In the genomic region with DNA sequence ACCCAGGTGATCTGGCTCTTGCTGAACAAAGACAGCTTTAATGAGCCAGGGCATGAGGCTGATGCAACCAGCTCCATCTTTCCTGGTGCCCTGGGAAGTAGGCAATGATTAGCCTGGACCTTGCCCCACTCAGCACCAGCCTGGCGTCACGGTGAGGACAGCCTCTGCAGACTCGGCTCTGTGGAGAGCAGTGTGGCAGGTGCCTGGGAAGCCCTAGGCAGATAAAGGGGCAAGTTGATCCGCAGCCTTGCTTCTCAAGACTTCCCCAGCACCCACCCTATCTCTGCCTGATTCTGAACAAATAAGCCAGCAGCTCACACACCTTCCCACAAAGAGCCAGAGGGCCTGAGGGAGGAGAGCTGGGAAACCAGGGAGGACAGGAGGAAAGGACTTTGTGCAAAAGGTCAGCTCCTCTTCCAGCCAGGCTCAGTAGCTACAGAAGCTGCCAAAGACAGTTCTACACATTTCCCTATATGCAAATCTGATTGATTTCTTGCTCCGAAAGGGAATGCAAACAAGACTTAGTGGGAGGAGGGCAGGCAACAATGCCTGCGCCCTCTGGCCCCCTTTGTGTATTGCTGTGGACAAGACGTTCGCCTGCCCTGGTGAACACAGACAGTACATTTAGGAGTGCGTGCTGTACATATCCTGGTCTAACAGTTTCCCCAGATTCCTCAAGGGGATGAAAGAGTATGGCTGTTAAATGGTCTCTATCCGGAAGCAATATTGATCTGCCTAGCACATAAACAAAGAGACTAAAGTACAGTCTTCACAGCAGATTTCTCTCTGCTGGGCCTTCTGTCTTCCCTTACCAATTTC, we compare ENCODE assay signal across 8 cellular contexts.
DNase-seq lines count a peak whose midpoint lies in the region; ATAC-seq and TF ChIP-seq lines count a peak whose summit lies in the region.

No MANE protein-coding gene starts in this region.

- H3K36me3 ChIP-seq in OCI-LY3 (replicated peaks; ENCODE audit: low read depth, low read length) (peaks cover 7% of the 10 kb centered on the region), esophagus squamous epithelium (no peaks in the 10 kb centered on the region), psoas muscle (ENCODE audit: insufficient read depth in 1 of 2, low read depth in 1 of 2) (no peaks in the 10 kb centered on the region)

- WGBS in esophagus squamous epithelium, 2 donors = 84 to 90% methylated on average over 4 to 8 of the region's 10 CpGs
- WGBS in psoas muscle, 3 donors = 72 to 79% (median 78%) methylated on average over 10 of the region's 10 CpGs

- H3K27ac ChIP-seq in OCI-LY3 (ENCODE audit: low read length) (peak overlapping the region; percentile 81), esophagus squamous epithelium (peak overlapping the region in 3 of 4 donors; percentile 50 to 75 (median 57)), psoas muscle (peak overlapping the region; percentile 86)

- H3K36me3 Mint-ChIP-seq in Calu3 (ENCODE audit: insufficient read depth, unreplicated experiment) = peaks cover 44% of the 10 kb centered on the region

- H3K4me3 ChIP-seq in OCI-LY3 (ENCODE audit: low read length) (no peak overlapping the region), esophagus squamous epithelium (no peak overlapping the region), psoas muscle (no peak overlapping the region)

- CTCF ChIA-PET in Calu3 (lab: Charles Lee) = interaction anchor here (0.6 to 2.6 kb wide), 9 partner anchors 11 to 228 kb away, joined by 3 to 16 read pairs (median 4); no protein-coding TSS in a partner anchor

- H3K79me2 ChIP-seq in OCI-LY3 (ENCODE audit: low read length) = peaks cover 85% of the 10 kb centered on the region

- H3K9ac ChIP-seq in OCI-LY3 (ENCODE audit: low read length) = no peak overlapping the region

- H3K27me3 Mint-ChIP-seq in Calu3 (ENCODE audit: unreplicated experiment) = no peaks in the 10 kb centered on the region

- H3K27ac Mint-ChIP-seq in Calu3 (ENCODE audit: unreplicated experiment) = peak overlapping the region; percentile 99

- intact Hi-C loops in Calu3 (cut with micrococcal nuclease; ENCODE audit: unreplicated experiment) = loop anchor here (1.0 to 2.0 kb wide), 3 partner anchors 45 to 179 kb away; no protein-coding TSS in a partner anchor
- intact Hi-C loops in esophagus squamous epithelium (cut with DNase I) = no loop called here
- intact Hi-C loops in psoas muscle (cut with DNase I) = no loop called here

- peak overlapping the region; percentile 30 for H3K4me3 Mint-ChIP-seq in Calu3 (ENCODE audit: low read depth, unreplicated experiment)

- peak overlapping the region; percentile 91 for H3K4me2 ChIP-seq in OCI-LY3 (ENCODE audit: low read length)

- H3K9me3 Mint-ChIP-seq in Calu3 (ENCODE audit: low read depth, unreplicated experiment) = no peaks in the 10 kb centered on the region

- no peaks in the 10 kb centered on the region for H3K27me3 ChIP-seq in OCI-LY3 (ENCODE audit: low read depth, low read length)
- no peaks in the 10 kb centered on the region for H3K27me3 ChIP-seq in esophagus squamous epithelium
- no peaks in the 10 kb centered on the region for H3K27me3 ChIP-seq in psoas muscle (ENCODE audit: insufficient read depth in 3 of 3, low read length in 2 of 3)

- DNase-seq in Calu3 (peak; percentile 79), esophagus squamous epithelium (lab: John Stamatoyannopoulos, UW) (no peak), psoas muscle (no peak), superior temporal gyrus (ENCODE audit: extremely low spot score) (no peak), AG08395 (ENCODE audit: low spot score) (no peak)
- DNase-seq in activated CD4-positive, alpha-beta T cell treated with anti-CD3 and anti-CD28 coated beads for 48 hours = no peak

- H3K4me1 ChIP-seq in OCI-LY3 (ENCODE audit: low read length) (peaks cover 71% of the 10 kb centered on the region), esophagus squamous epithelium (peaks cover 22 to 63% (median 44%) of the 10 kb centered on the region in 3 donors), psoas muscle (peaks cover 48% of the 10 kb centered on the region)

- H4K20me1 ChIP-seq in OCI-LY3 (ENCODE audit: insufficient read depth, low read length) = peaks cover 77% of the 10 kb centered on the region

- no peak for ATAC-seq in psoas muscle
- ATAC-seq in HG02938 (IDR thresholded peaks at IDR 0.05; ENCODE audit: unreplicated experiment) = no peak

- H2AFZ ChIP-seq in OCI-LY3 (ENCODE audit: low read depth, low read length) = no peak overlapping the region

- BruUV-seq in Calu3 (replicated peaks; lab: Mats Ljungman, UMichigan) = no TSS peak

- no peak for TF ChIP-seq POLR2A in esophagus squamous epithelium (IDR thresholded peaks at IDR 0.05)

- no peak for TF ChIP-seq CTCF in Calu3 (IDR thresholded peaks at IDR 0.05; ENCODE audit: unreplicated experiment)
- no peak for TF ChIP-seq CTCF in OCI-LY3 (IDR thresholded peaks at IDR 0.05; ENCODE audit: low read depth, low read length)
- no peak for TF ChIP-seq CTCF in esophagus squamous epithelium (IDR thresholded peaks at IDR 0.05)
- TF ChIP-seq CTCF in psoas muscle (IDR thresholded peaks at IDR 0.05) = no peak

- no peaks in the 10 kb centered on the region for H3K9me3 ChIP-seq in OCI-LY3 (ENCODE audit: insufficient read depth, low read length)
- H3K9me3 ChIP-seq in esophagus squamous epithelium = no peaks in the 10 kb centered on the region
- no peaks in the 10 kb centered on the region for H3K9me3 ChIP-seq in psoas muscle

- H3K4me1 Mint-ChIP-seq in Calu3 (ENCODE audit: low read depth, unreplicated experiment) = peaks cover 100% of the 10 kb centered on the region
